ENCODE assay signal across 1 cellular context in the genomic region with DNA sequence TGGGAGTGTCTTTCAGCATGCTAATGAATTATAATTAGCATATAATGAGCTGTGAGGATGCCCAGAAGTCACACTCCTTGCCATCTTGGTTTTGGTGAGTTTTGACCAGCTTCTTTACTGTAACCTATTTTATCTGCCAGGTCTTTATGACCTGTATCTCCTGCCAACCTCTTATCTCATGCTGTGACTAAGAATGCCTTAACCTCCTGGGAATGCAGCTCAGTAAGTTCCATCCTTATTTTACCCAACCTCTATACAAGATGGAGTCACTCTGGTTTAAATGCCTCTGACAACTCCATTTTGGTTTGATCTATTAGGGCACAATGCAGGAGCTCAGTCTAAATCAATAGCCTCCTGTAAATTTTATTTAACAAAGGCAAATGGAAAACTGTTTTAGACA.
TF ChIP-seq lines count a peak whose summit lies in the region.

No MANE protein-coding gene starts in this region.

TF ChIP-seq in WTC11, 78 proteins besides CTCF, POLR2A, EP300 and RAD21 (continued from another document):
- TF ChIP-seq JUN (CRISPR knock-in tag; IDR thresholded peaks at IDR 0.05), result no peak
- TF ChIP-seq MXD4 (CRISPR knock-in tag; IDR thresholded peaks at IDR 0.05; ENCODE audit: borderline replicate concordance), result peak; percentile 51; the same call in 1 of the 2 replicates
- TF ChIP-seq, protein P1, sequence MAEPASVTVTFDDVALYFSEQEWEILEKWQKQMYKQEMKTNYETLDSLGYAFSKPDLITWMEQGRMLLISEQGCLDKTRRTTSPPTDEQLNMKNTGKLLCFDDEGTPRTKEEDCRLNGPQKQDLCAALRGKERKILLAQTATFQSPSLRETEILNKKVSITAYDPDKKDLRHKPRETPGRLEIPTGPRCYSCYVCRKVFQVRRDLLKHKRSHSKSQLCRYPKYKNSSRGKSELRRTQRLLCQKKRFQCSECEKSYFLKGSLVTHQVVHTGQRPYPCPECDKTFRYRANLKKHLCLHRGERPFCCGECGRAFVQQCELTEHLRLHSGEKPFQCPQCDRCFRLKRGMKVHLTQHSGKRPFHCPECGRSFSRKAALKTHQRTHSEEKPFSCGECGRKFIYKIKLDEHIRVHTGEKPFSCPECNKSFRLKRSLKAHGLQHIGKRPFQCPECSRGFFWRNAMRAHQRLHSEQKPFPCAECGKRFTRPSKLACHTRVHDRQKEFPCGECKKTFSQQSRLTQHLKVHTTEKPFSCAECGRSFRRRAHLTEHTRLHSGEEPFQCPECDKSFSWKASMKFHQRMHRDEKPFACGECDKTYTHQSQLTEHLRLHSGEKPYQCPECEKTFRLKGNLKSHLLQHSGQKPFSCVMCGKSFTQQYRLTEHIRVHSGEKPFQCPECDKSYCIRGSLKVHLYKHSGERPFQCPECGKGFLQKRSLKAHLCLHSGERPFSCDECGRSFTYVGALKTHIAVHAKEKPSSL (CRISPR knock-in tag; conservative IDR thresholded peaks at IDR 0.05), result 0 out of 2 replicates have a peak, but pooled peaks have one; percentile 44
- TF ChIP-seq, protein P2, sequence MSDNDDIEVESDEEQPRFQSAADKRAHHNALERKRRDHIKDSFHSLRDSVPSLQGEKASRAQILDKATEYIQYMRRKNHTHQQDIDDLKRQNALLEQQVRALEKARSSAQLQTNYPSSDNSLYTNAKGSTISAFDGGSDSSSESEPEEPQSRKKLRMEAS (CRISPR knock-in tag; IDR thresholded peaks at IDR 0.05), result no peak
- TF ChIP-seq KAT7 (CRISPR knock-in tag; IDR thresholded peaks at IDR 0.05; ENCODE audit: borderline replicate concordance), result no peak
- no peak for TF ChIP-seq FOXJ3 (CRISPR knock-in tag; IDR thresholded peaks at IDR 0.05; ENCODE audit: borderline replicate concordance)
- TF ChIP-seq JAZF1 (CRISPR knock-in tag; IDR thresholded peaks at IDR 0.05), result no peak
- TF ChIP-seq IRF2 (CRISPR knock-in tag; IDR thresholded peaks at IDR 0.05; ENCODE audit: borderline replicate concordance, low read depth), result no peak
- peak; percentile 85; the same call in 1 of the 2 replicates for TF ChIP-seq ZNF396 (CRISPR knock-in tag; IDR thresholded peaks at IDR 0.05; ENCODE audit: borderline replicate concordance)
- no peak for TF ChIP-seq TEAD4 (CRISPR knock-in tag; IDR thresholded peaks at IDR 0.05)
- TF ChIP-seq OVOL2 (CRISPR knock-in tag; IDR thresholded peaks at IDR 0.05; ENCODE audit: borderline replicate concordance), result no peak
- TF ChIP-seq, protein P3, sequence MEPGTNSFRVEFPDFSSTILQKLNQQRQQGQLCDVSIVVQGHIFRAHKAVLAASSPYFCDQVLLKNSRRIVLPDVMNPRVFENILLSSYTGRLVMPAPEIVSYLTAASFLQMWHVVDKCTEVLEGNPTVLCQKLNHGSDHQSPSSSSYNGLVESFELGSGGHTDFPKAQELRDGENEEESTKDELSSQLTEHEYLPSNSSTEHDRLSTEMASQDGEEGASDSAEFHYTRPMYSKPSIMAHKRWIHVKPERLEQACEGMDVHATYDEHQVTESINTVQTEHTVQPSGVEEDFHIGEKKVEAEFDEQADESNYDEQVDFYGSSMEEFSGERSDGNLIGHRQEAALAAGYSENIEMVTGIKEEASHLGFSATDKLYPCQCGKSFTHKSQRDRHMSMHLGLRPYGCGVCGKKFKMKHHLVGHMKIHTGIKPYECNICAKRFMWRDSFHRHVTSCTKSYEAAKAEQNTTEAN (CRISPR knock-in tag; IDR thresholded peaks at IDR 0.05), result no peak
- TF ChIP-seq TEAD1 (CRISPR knock-in tag; IDR thresholded peaks at IDR 0.05), result no peak
- TF ChIP-seq ATF1 (CRISPR knock-in tag; IDR thresholded peaks at IDR 0.05), result no peak
